ENCODE assay signal across 12 cellular contexts in genomic region chr12:44848771-44849085, GRCh38. TPM values are rescaled to one million over a fixed set of nuclear protein-coding genes. Genes with fewer than 3 reads are reported as not detected.
DNase-seq lines count a peak whose midpoint lies in the region; ATAC-seq and TF ChIP-seq lines count a peak whose summit lies in the region.
"Had no signal": no experiment of that assay in that cellular context is flagged by ENCODE, and none has a peak within 500 bp of the region (broad histone marks: within the 10 kb centered on the region; RNA-seq: fewer than 3 reads in every experiment).

No MANE protein-coding gene starts in this region.

- H3K4me3 Mint-ChIP-seq in CD4-positive, alpha-beta T cell: peak overlapping the region; percentile 74

- no peak for TF ChIP-seq POLR2A in breast epithelium (IDR thresholded peaks at IDR 0.05)

- no peak for DNase-seq in CD4-positive, alpha-beta T cell
- no peak for DNase-seq in breast epithelium (ENCODE audit: low spot score in 2 of 2)
- DNase-seq in DMS53 (lab: John Stamatoyannopoulos, UW): no peak
- DNase-seq in sciatic nerve (ENCODE audit: low spot score): no peak
- DNase-seq in SHP77 treated with DMSO at 0.1 percent for 48 hours (lab: John Stamatoyannopoulos, UW): no peak
- DNase-seq: hippocampal formation; stimulated activated CD4-positive, alpha-beta T cell treated with anti-CD3 and anti-CD28 coated beads, Interleukin-12 subunit alpha, Interleukin-12 subunit beta, amount 100 ng/mL, for 4 hours had no signal

- peaks cover 9% of the 10 kb centered on the region for H3K36me3 Mint-ChIP-seq in CD4-positive, alpha-beta T cell (ENCODE audit: low read depth)

- TF ChIP-seq CTCF in CD4-positive, alpha-beta T cell (IDR thresholded peaks at IDR 0.05): no peak
- TF ChIP-seq CTCF in SU-DHL-6 (IDR thresholded peaks at IDR 0.05; ENCODE audit: insufficient read depth, low read length, poor library complexity, severe bottlenecking) (no peak), breast epithelium (IDR thresholded peaks at IDR 0.05) (no peak)

- CTCF ChIA-PET in CD4-positive, alpha-beta T cell (lab: Charles Lee): interaction anchor here (1.0 to 2.8 kb wide), 3 partner anchors 21 to 36 kb away, joined by 3 to 7 read pairs (median 3); no protein-coding TSS in a partner anchor

- H3K9me3 Mint-ChIP-seq in CD4-positive, alpha-beta T cell: no peaks in the 10 kb centered on the region

- peak overlapping the region; percentile 79 for H3K27ac ChIP-seq in CD4-positive, alpha-beta T cell (ENCODE audit: low read depth, low read length)
- H3K27ac ChIP-seq in SU-DHL-6 (ENCODE audit: low read depth, low read length) (peak overlapping the region; percentile 96), breast epithelium (no peak overlapping the region)
- H3K27ac ChIP-seq: C4-2B had no signal

- no peaks in the 10 kb centered on the region for H3K9me2 ChIP-seq in SU-DHL-6 (replicated peaks; ENCODE audit: insufficient read depth, low read length)

- peak overlapping the region; percentile 80 for H3K4me2 ChIP-seq in SU-DHL-6 (ENCODE audit: low read depth, low read length, poor library complexity, severe bottlenecking)

- peak overlapping the region; percentile 98 for H3K27ac Mint-ChIP-seq in CD4-positive, alpha-beta T cell

- H3K9ac ChIP-seq in SU-DHL-6 (ENCODE audit: low read length): peak overlapping the region; percentile 51

- POLR2A ChIA-PET in CD4-positive, alpha-beta T cell (lab: Charles Lee): interaction anchor here (0.9 to 4.2 kb wide), 11 partner anchors 9 to 1420 kb away, joined by 3 to 72 read pairs (median 8); partner anchors contain the start of genes NELL2 and SLC38A1

- no peaks in the 10 kb centered on the region for H3K27me3 ChIP-seq in CD4-positive, alpha-beta T cell (ENCODE audit: control insufficient read depth, insufficient read depth, low read length)
- H3K27me3 ChIP-seq in SU-DHL-6 (ENCODE audit: low read length) (no peaks in the 10 kb centered on the region), breast epithelium (no peaks in the 10 kb centered on the region)

- ATAC-seq in CD4-positive, alpha-beta T cell (ENCODE audit: poor library complexity): no peak
- ATAC-seq in GM18870 (IDR thresholded peaks at IDR 0.05; ENCODE audit: unreplicated experiment): peak; percentile 45
- ATAC-seq in HG02763 (IDR thresholded peaks at IDR 0.05; ENCODE audit: unreplicated experiment): peak; percentile 40
- no peak for ATAC-seq in sciatic nerve

- H3K36me3 ChIP-seq in SU-DHL-6 (ENCODE audit: low read length) (no peaks in the 10 kb centered on the region), breast epithelium (no peaks in the 10 kb centered on the region)

- peaks cover 91% of the 10 kb centered on the region for H3K4me1 Mint-ChIP-seq in CD4-positive, alpha-beta T cell (ENCODE audit: low read depth)

- H3F3A ChIP-seq in SU-DHL-6 (ENCODE audit: insufficient read depth): peaks cover 29% of the 10 kb centered on the region

- no peaks in the 10 kb centered on the region for H3K4me1 ChIP-seq in breast epithelium

- no peaks in the 10 kb centered on the region for H3K27me3 Mint-ChIP-seq in CD4-positive, alpha-beta T cell

- H4K20me1 ChIP-seq in SU-DHL-6 (ENCODE audit: low read depth, low read length): no peaks in the 10 kb centered on the region

- intact Hi-C loops in CD4-positive, alpha-beta T cell (cut with DNase I, micrococcal nuclease): loop anchor here in 1 of 2 experiments (1.0 kb wide), 2 partner anchors 16 to 20 kb away; no protein-coding TSS in a partner anchor
- intact Hi-C loops in breast epithelium (cut with DNase I; ENCODE audit: low total_unique reads): no loop called here
- intact Hi-C loops in sciatic nerve (cut with DNase I): no loop called here

- no peaks in the 10 kb centered on the region for H3K9me3 ChIP-seq in CD4-positive, alpha-beta T cell (ENCODE audit: control insufficient read depth, low read length)
- no peaks in the 10 kb centered on the region for H3K9me3 ChIP-seq in SU-DHL-6 (ENCODE audit: insufficient read depth, low read length)
- no peaks in the 10 kb centered on the region for H3K9me3 ChIP-seq in breast epithelium

- H3K4me3 ChIP-seq in SU-DHL-6 (ENCODE audit: insufficient read depth, low read length, poor library complexity, severe bottlenecking) (peak overlapping the region; percentile 38), breast epithelium (no peak overlapping the region)

- H3K79me2 ChIP-seq in SU-DHL-6 (ENCODE audit: insufficient read depth, low read length): peaks cover 9% of the 10 kb centered on the region; the same call in 1 of the 2 replicates

- H2AFZ ChIP-seq in SU-DHL-6 (ENCODE audit: low read depth, low read length, severe bottlenecking): peak overlapping the region; percentile 28

RNA-seq across cellular contexts. Expression of gene NELL2, which starts 27.4 kb away (rescaled TPM):
- total RNA-seq in CD4-positive, alpha-beta T cell: 100 to 1,000 TPM; 142 to 147 TPM
- total RNA-seq in breast epithelium: 10 to 100 TPM in 1 of 3 donors, 1 to 10 TPM in 2; 4.9 to 10.1 (median 9.9) TPM
- total RNA-seq in sciatic nerve: 2.4 TPM
- total RNA-seq: LHCN-M2 had no signal

Comparison
In these comparisons a context has a peak if more than half of its experiments do, and no peak if none do; other contexts are left out.
1. ATAC-seq: peak in GM18870 (single experiment) and HG02763 (single experiment); none in CD4-positive, alpha-beta T cell (single experiment) and sciatic nerve (single experiment).
2. H3K27ac ChIP-seq: peak in CD4-positive, alpha-beta T cell (single experiment) and SU-DHL-6 (single experiment); none in breast epithelium (0 of 2).
3. RNA of gene NELL2, which starts 27.4 kb away (total RNA-seq): 142 to 147 TPM in CD4-positive, alpha-beta T cell; 4.9 to 10.1 TPM in breast epithelium and 2.4 TPM in sciatic nerve (single experiment); every median in the first group is over 10 times any median in the second.